Comparison of ENCODE assay signal across 1 cellular context in the genomic region with DNA sequence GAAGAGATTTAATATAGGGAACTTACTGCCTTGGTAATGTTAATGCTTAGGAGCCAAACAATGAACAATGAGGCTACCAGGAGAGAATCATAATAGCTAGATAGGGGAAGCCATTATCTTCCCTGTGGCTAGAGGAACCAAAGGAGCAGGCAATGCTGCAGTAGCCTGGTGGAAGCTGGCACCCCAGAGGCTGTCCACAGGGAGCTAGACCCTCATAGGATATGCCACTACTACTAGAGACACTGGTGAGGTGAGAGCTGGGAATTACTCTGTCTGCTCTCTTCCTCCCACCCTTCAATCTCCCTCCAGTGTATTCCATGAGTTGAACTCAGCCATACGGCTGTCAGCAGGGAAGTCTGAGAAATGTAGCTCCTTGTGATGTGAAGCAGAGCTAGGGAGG.
TF ChIP-seq lines count a peak whose summit lies in the region.

No MANE protein-coding gene starts in this region.

TF ChIP-seq in WTC11, 78 proteins besides CTCF, POLR2A, EP300 and RAD21 (continued from another document):
- TF ChIP-seq, protein P1, sequence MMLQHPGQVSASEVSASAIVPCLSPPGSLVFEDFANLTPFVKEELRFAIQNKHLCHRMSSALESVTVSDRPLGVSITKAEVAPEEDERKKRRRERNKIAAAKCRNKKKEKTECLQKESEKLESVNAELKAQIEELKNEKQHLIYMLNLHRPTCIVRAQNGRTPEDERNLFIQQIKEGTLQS (CRISPR knock-in tag; conservative IDR thresholded peaks at IDR 0.05): no peak
- TF ChIP-seq, protein P2, sequence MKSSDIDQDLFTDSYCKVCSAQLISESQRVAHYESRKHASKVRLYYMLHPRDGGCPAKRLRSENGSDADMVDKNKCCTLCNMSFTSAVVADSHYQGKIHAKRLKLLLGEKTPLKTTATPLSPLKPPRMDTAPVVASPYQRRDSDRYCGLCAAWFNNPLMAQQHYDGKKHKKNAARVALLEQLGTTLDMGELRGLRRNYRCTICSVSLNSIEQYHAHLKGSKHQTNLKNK (CRISPR knock-in tag; IDR thresholded peaks at IDR 0.05): no peak
- TF ChIP-seq, protein P3, sequence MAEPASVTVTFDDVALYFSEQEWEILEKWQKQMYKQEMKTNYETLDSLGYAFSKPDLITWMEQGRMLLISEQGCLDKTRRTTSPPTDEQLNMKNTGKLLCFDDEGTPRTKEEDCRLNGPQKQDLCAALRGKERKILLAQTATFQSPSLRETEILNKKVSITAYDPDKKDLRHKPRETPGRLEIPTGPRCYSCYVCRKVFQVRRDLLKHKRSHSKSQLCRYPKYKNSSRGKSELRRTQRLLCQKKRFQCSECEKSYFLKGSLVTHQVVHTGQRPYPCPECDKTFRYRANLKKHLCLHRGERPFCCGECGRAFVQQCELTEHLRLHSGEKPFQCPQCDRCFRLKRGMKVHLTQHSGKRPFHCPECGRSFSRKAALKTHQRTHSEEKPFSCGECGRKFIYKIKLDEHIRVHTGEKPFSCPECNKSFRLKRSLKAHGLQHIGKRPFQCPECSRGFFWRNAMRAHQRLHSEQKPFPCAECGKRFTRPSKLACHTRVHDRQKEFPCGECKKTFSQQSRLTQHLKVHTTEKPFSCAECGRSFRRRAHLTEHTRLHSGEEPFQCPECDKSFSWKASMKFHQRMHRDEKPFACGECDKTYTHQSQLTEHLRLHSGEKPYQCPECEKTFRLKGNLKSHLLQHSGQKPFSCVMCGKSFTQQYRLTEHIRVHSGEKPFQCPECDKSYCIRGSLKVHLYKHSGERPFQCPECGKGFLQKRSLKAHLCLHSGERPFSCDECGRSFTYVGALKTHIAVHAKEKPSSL (CRISPR knock-in tag; conservative IDR thresholded peaks at IDR 0.05): no peak
- TF ChIP-seq TEAD4 (CRISPR knock-in tag; IDR thresholded peaks at IDR 0.05): no peak
